Comparison of ENCODE assay signal across 8 cellular contexts in genomic region chr12:8609061-8609570, GRCh38. TPM values are rescaled to one million over a fixed set of nuclear protein-coding genes. Genes with fewer than 3 reads are reported as not detected.
DNase-seq lines count a peak whose midpoint lies in the region; ATAC-seq lines count a peak whose summit lies in the region.

No MANE protein-coding gene starts in this region.

- H3K9me3 ChIP-seq in aorta (ENCODE audit: control insufficient read depth, low read length): no peaks in the 10 kb centered on the region

- intact Hi-C loops in activated naive CD4-positive, alpha-beta T cell treated with anti-CD3 and anti-CD28 coated beads for 36 hours (cut with micrococcal nuclease): loop anchor here (1.0 kb wide), 1 partner anchor 65 kb away; no protein-coding TSS in a partner anchor
- intact Hi-C loops in aorta (cut with DNase I): loop anchor here (1.0 to 5.0 kb wide), 2 partner anchors 62 to 65 kb away; no protein-coding TSS in a partner anchor

- H3K4me3 Mint-ChIP-seq in activated naive CD4-positive, alpha-beta T cell treated with anti-CD3 and anti-CD28 coated beads for 36 hours: no peak overlapping the region
- peak overlapping the region; percentile 57 for H3K4me3 Mint-ChIP-seq in T-helper 2 cell treated with Interferon-gamma antibody and Interleukin-4, amounts not matched to agents 5 μg/mL and 100 μg/mL, for 36 hours

- CTCF ChIA-PET in activated naive CD4-positive, alpha-beta T cell treated with anti-CD3 and anti-CD28 coated beads for 36 hours (lab: Charles Lee): interaction anchor here (1.0 to 2.7 kb wide), 10 partner anchors 9 to 75 kb away, joined by 3 to 27 read pairs (median 4); no protein-coding TSS in a partner anchor

- no peak overlapping the region for H3K27ac Mint-ChIP-seq in activated naive CD4-positive, alpha-beta T cell treated with anti-CD3 and anti-CD28 coated beads for 36 hours
- H3K27ac Mint-ChIP-seq in activated naive CD4-positive, alpha-beta T cell treated with anti-CD3 and anti-CD28 coated beads, Interleukin-2, amount 50 U/mL, for 72 hours: no peak overlapping the region
- no peak overlapping the region for H3K27ac Mint-ChIP-seq in T-helper 2 cell treated with Interferon-gamma antibody and Interleukin-4, amounts not matched to agents 5 μg/mL and 100 μg/mL, for 36 hours

- peaks cover 3% of the 10 kb centered on the region for H3K27me3 Mint-ChIP-seq in activated naive CD4-positive, alpha-beta T cell treated with anti-CD3 and anti-CD28 coated beads for 36 hours (ENCODE audit: low read depth)
- H3K27me3 Mint-ChIP-seq in T-helper 2 cell treated with Interferon-gamma antibody and Interleukin-4, amounts not matched to agents 5 μg/mL and 100 μg/mL, for 36 hours (ENCODE audit: low read depth): peaks cover 14% of the 10 kb centered on the region

- no peaks in the 10 kb centered on the region for H3K36me3 ChIP-seq in aorta (ENCODE audit: control insufficient read depth in 1 of 2, insufficient read depth in 2 of 2, low read length in 1 of 2)

- no peak overlapping the region for H3K4me3 ChIP-seq in aorta (ENCODE audit: low read length in 2 of 2)

- H3K4me1 ChIP-seq in aorta (ENCODE audit: control insufficient read depth in 1 of 2, insufficient read depth in 2 of 2, low read length in 2 of 2): no peaks in the 10 kb centered on the region

- peaks cover 10% of the 10 kb centered on the region for H3K4me1 Mint-ChIP-seq in activated naive CD4-positive, alpha-beta T cell treated with anti-CD3 and anti-CD28 coated beads for 36 hours (ENCODE audit: low read depth)
- peaks cover 2% of the 10 kb centered on the region for H3K4me1 Mint-ChIP-seq in T-helper 2 cell treated with Interferon-gamma antibody and Interleukin-4, amounts not matched to agents 5 μg/mL and 100 μg/mL, for 36 hours (ENCODE audit: low read depth)

- ATAC-seq in activated naive CD4-positive, alpha-beta T cell treated with anti-CD3 and anti-CD28 coated beads, Interleukin-2, amount 50 U/mL, for 72 hours: no peak
- no peak for ATAC-seq in aorta (ENCODE audit: low FRiP score)

- H3K9me3 Mint-ChIP-seq in activated naive CD4-positive, alpha-beta T cell treated with anti-CD3 and anti-CD28 coated beads for 36 hours: no peaks in the 10 kb centered on the region
- no peaks in the 10 kb centered on the region for H3K9me3 Mint-ChIP-seq in activated naive CD4-positive, alpha-beta T cell treated with anti-CD3 and anti-CD28 coated beads, Interleukin-2, amount 50 U/mL, for 72 hours
- no peaks in the 10 kb centered on the region for H3K9me3 Mint-ChIP-seq in T-helper 2 cell treated with Interferon-gamma antibody and Interleukin-4, amounts not matched to agents 5 μg/mL and 100 μg/mL, for 36 hours

- H3K27ac ChIP-seq in aorta (ENCODE audit: low read depth in 1 of 2, low read length in 2 of 2): no peak overlapping the region

- no peaks in the 10 kb centered on the region for H3K27me3 ChIP-seq in aorta (ENCODE audit: control insufficient read depth in 1 of 2, insufficient read depth in 2 of 2, low read length in 1 of 2)

- 19% methylated on average over 5 of the region's 5 CpGs for WGBS in aorta, 2 donors

- DNase-seq in activated naive CD4-positive, alpha-beta T cell treated with anti-CD3 and anti-CD28 coated beads for 36 hours: peak; percentile 38
- DNase-seq in activated naive CD4-positive, alpha-beta T cell treated with anti-CD3 and anti-CD28 coated beads, Interleukin-2, amount 50 U/mL, for 72 hours (ENCODE audit: low spot score in 2 of 2): no peak
- DNase-seq in LHCN-M2 (ENCODE audit: low read depth) (peak; percentile 50), foreskin melanocyte (peak; percentile 29), renal cortical epithelial cell (ENCODE audit: low read depth) (peak; percentile 66), aorta (no peak)
- DNase-seq in T-helper 2 cell treated with Interferon-gamma antibody and Interleukin-4, amounts not matched to agents 5 μg/mL and 100 μg/mL, for 36 hours (ENCODE audit: low spot score): no peak
- DNase-seq in activated effector memory CD4-positive, alpha-beta T cell treated with Interleukin-2 at 50 U/mL for 16 hours: no peak

- no peaks in the 10 kb centered on the region for H3K36me3 Mint-ChIP-seq in activated naive CD4-positive, alpha-beta T cell treated with anti-CD3 and anti-CD28 coated beads for 36 hours (ENCODE audit: low read depth)
- no peaks in the 10 kb centered on the region for H3K36me3 Mint-ChIP-seq in activated naive CD4-positive, alpha-beta T cell treated with anti-CD3 and anti-CD28 coated beads, Interleukin-2, amount 50 U/mL, for 72 hours
- no peaks in the 10 kb centered on the region for H3K36me3 Mint-ChIP-seq in T-helper 2 cell treated with Interferon-gamma antibody and Interleukin-4, amounts not matched to agents 5 μg/mL and 100 μg/mL, for 36 hours (ENCODE audit: low read depth)

RNA-seq across cellular contexts. Expression of gene AICDA, which starts 3.5 kb away (rescaled TPM):
- not detected for total RNA-seq in activated naive CD4-positive, alpha-beta T cell treated with anti-CD3 and anti-CD28 coated beads for 36 hours
- total RNA-seq in activated naive CD4-positive, alpha-beta T cell treated with anti-CD3 and anti-CD28 coated beads, Interleukin-2, amount 50 U/mL, for 72 hours: not detected
- not detected in 2 replicates for total RNA-seq in LHCN-M2 (2014; rRNA removed)
- polyA plus RNA-seq in LHCN-M2 (2012): not detected
- 0.30 and 0.52 TPM in 2 replicates for total RNA-seq in renal cortical epithelial cell
- under 1 TPM in 1 of 2 donors, not detected in 1; 0.39 TPM for total RNA-seq in aorta
- polyA plus RNA-seq in aorta: 1 to 10 TPM in 1 of 2 donors, under 1 TPM in 1; 0.23 to 1.1 TPM

RNA-seq across cellular contexts. Expression of gene MFAP5, which starts 53.5 kb away (rescaled TPM):
- total RNA-seq in activated naive CD4-positive, alpha-beta T cell treated with anti-CD3 and anti-CD28 coated beads for 36 hours: not detected
- not detected for total RNA-seq in activated naive CD4-positive, alpha-beta T cell treated with anti-CD3 and anti-CD28 coated beads, Interleukin-2, amount 50 U/mL, for 72 hours
- 22.7 and 25.8 TPM in 2 replicates for total RNA-seq in LHCN-M2 (2014; rRNA removed)
- polyA plus RNA-seq in LHCN-M2 (2012): 249 TPM
- total RNA-seq in renal cortical epithelial cell: 0.85 and 3.3 TPM in 2 replicates
- total RNA-seq in aorta: 100 to 1,000 TPM in 1 of 2 donors, 10 to 100 TPM in 1; 59.7 to 470 TPM
- 10 to 100 TPM in 1 of 2 donors, under 1 TPM in 1; 0.67 to 11.8 TPM for polyA plus RNA-seq in aorta

Comparison
In these comparisons a context has a peak if more than half of its experiments do, and no peak if none do; other contexts are left out.
1. DNase-seq: peak in activated naive CD4-positive, alpha-beta T cell treated with anti-CD3 and anti-CD28 coated beads for 36 hours (single experiment), LHCN-M2 (single experiment), foreskin melanocyte (single experiment) and renal cortical epithelial cell (single experiment); none in activated naive CD4-positive, alpha-beta T cell treated with anti-CD3 and anti-CD28 coated beads, Interleukin-2, amount 50 U/mL, for 72 hours (0 of 2), T-helper 2 cell treated with Interferon-gamma antibody and Interleukin-4, amounts not matched to agents 5 μg/mL and 100 μg/mL, for 36 hours (single experiment), activated effector memory CD4-positive, alpha-beta T cell treated with Interleukin-2 at 50 U/mL for 16 hours (single experiment) and aorta (0 of 2).